18 cellular contexts compared by ENCODE assay signal in the genomic region with DNA sequence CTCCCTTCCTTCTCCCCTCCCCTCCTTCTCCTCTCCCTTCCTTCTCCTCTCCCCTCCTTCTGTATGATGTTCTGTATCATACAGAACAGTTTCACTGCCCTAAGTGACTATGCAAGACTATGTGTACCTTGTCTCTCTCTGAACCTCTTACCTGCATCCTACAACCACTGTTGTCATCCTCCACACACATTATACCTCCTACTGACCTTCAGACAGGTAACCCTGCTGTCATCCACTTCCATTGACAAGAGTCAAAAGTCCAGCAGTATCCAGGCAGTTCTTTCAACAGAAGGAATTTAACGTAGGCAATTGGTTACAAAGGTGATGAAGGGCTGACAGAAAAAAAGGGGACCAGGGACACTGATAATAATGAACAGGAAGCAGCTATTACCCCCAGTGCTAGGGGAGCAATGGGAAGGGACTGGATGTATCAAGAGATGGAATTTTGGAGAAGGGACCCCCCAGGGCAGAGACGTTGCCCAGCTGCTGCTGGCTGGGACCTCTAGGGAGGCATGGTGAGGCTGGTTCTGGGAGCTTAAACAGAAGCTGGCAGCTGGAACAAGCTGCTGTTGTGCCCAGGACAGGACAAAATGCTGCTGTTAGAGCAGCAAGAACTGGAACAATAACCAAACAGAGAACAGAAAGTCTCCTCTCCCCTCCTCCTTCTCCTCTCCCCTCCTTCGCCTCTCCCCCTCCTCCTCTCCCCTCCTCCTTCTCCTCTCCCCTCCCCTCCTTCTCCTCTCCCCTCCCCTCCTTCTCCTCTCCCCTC.
A peak's percentile ranks its signal among the peaks of the same experiment; 100 is the strongest.
DNase-seq lines count a peak whose midpoint lies in the region; ATAC-seq, FAIRE-seq and TF ChIP-seq lines count a peak whose summit lies in the region.
"Had no signal": no experiment of that assay in that cellular context is flagged by ENCODE, and none has a peak within 500 bp of the region (broad histone marks: within the 10 kb centered on the region; RNA-seq: fewer than 3 reads in every experiment).

No MANE protein-coding gene starts in this region.

- no peaks in the 10 kb centered on the region for H3K9me2 ChIP-seq in GM23338 (ENCODE audit: insufficient read depth)
- H3K9me2 ChIP-seq: SK-N-SH had no signal

- in situ Hi-C loops in SK-MEL-5 (cut with HindIII; ENCODE audit: low pct_unique_long_range_greater_than_20kb, low sequenced_read_pairs): no loop called here

- H3K36me3 ChIP-seq in GM23338 (ENCODE audit: insufficient read depth): no peaks in the 10 kb centered on the region
- H3K36me3 ChIP-seq in small intestine (ENCODE audit: control insufficient read depth in 2 of 2, insufficient read depth in 2 of 2, low read length in 2 of 2): no peaks in the 10 kb centered on the region

- H3K36me3 Mint-ChIP-seq in GM23338 (ENCODE audit: low read depth): peaks cover 5% of the 10 kb centered on the region
- H3K36me3 Mint-ChIP-seq in WTC11: peaks cover 4% of the 10 kb centered on the region; the same call in 1 of the 2 replicates
- H3K36me3 Mint-ChIP-seq: CD4-positive, CD25-positive, alpha-beta regulatory T cell had no signal

- H2AFZ ChIP-seq in GM23338: no peak overlapping the region

- FAIRE-seq in small intestine (lab: Jason Lieb, UNC): no peak

- CTCF ChIA-PET in WTC11 (lab: Charles Lee): interaction anchor here (0.7 kb wide), 1 partner anchor 45 kb away, joined by 3 read pairs; no protein-coding TSS in a partner anchor

- no peak overlapping the region for H3K27ac ChIP-seq in GM23338 (ENCODE audit: low read depth)
- no peak overlapping the region for H3K27ac ChIP-seq in small intestine (ENCODE audit: low read depth in 1 of 2, low read length in 1 of 2)

- POLR2A ChIA-PET in WTC11 (lab: Charles Lee): no interaction called here

- 56 to 91% (median 63%) methylated on average over 2 to 3 of the region's 3 CpGs for WGBS in small intestine, 3 donors

- H4K20me1 ChIP-seq in GM23338 (replicated peaks; ENCODE audit: insufficient read depth): no peaks in the 10 kb centered on the region

- no peaks in the 10 kb centered on the region for H3K79me2 ChIP-seq in GM23338 (replicated peaks; ENCODE audit: insufficient read depth)

- H3F3A ChIP-seq in GM23338 (replicated peaks; ENCODE audit: low read depth): no peaks in the 10 kb centered on the region

- H3K27me3 Mint-ChIP-seq in GM23338 (ENCODE audit: insufficient read depth, low read depth, poor library complexity) (peaks cover 13% of the 10 kb centered on the region), WTC11 (ENCODE audit: low read depth) (peaks cover 9% of the 10 kb centered on the region)

- H3K4me3 ChIP-seq in GM23338 (no peak overlapping the region), small intestine (ENCODE audit: low read depth in 1 of 2, low read length in 2 of 2) (no peak overlapping the region)

- no peaks in the 10 kb centered on the region for H3K4me1 ChIP-seq in GM23338 (ENCODE audit: insufficient read depth)
- H3K4me1 ChIP-seq in small intestine (ENCODE audit: control insufficient read depth in 2 of 2, insufficient read depth in 1 of 2, low read depth in 1 of 2, low read length in 1 of 2): no peaks in the 10 kb centered on the region

- no peak overlapping the region for H3K4me2 ChIP-seq in GM23338
- H3K4me2 ChIP-seq: SK-N-SH had no signal

- peaks cover 9% of the 10 kb centered on the region for H3K4me1 Mint-ChIP-seq in GM23338
- peaks cover 11% of the 10 kb centered on the region for H3K4me1 Mint-ChIP-seq in WTC11

- DNase-seq in Ammon's horn (ENCODE audit: low spot score): peak; percentile 68
- DNase-seq in GM23338 (ENCODE audit: low spot score): no peak
- DNase-seq in SK-MEL-5 (ENCODE audit: low read depth, low spot score): peak; percentile 29
- peak; percentile 18 for DNase-seq in occipital lobe (lab: John Stamatoyannopoulos, UW)
- no peak for DNase-seq in small intestine
- DNase-seq in WTC11 (ENCODE audit: low spot score): no peak
- DNase-seq: CD4-positive, CD25-positive, alpha-beta regulatory T cell; GF-D8; H9; Karpas-422; NCI-H1105 treated with DMSO at 0.1 percent for 48 hours; NCI-H187; NCI-H2171; NCI-H446 treated with DMSO at 0.1 percent for 48 hours; NCI-H774; SK-N-SH had no signal

- no peak overlapping the region for H3K27ac Mint-ChIP-seq in GM23338
- no peak overlapping the region for H3K27ac Mint-ChIP-seq in WTC11
- H3K27ac Mint-ChIP-seq: H9 had no signal

- H3K9me3 ChIP-seq in small intestine (ENCODE audit: control insufficient read depth, low read depth): peaks cover 2% of the 10 kb centered on the region
- H3K9me3 ChIP-seq: SK-N-SH had no signal

- H3K9me3 Mint-ChIP-seq in GM23338 (peaks cover 6% of the 10 kb centered on the region), WTC11 (peaks cover 12% of the 10 kb centered on the region)

- H3K4me3 Mint-ChIP-seq in GM23338 (peak overlapping the region; percentile 2; the same call in 1 of the 3 replicates), WTC11 (no peak overlapping the region)
- H3K4me3 Mint-ChIP-seq: CD4-positive, CD25-positive, alpha-beta regulatory T cell; H9 had no signal

- no peak for TF ChIP-seq CTCF in GM23338 (conservative IDR thresholded peaks at IDR 0.05; ENCODE audit: low read depth in 2 of 2)
- no peak for TF ChIP-seq CTCF in WTC11 (IDR thresholded peaks at IDR 0.05)

- H3K27me3 ChIP-seq in GM23338 (ENCODE audit: insufficient read depth) (no peaks in the 10 kb centered on the region), small intestine (ENCODE audit: control insufficient read depth in 2 of 2, insufficient read depth in 2 of 2, low read length in 2 of 2) (no peaks in the 10 kb centered on the region)

- no peak for ATAC-seq in GM23338
- no peak for ATAC-seq in HG02981 (IDR thresholded peaks at IDR 0.05; ENCODE audit: unreplicated experiment)
- ATAC-seq in GM18870 (IDR thresholded peaks at IDR 0.05; ENCODE audit: unreplicated experiment): no peak
- ATAC-seq in WTC11: no peak

TF ChIP-seq in GM23338, 12 proteins besides CTCF, POLR2A, EP300 and RAD21 (continues in another document):
- TF ChIP-seq NANOG (IDR thresholded peaks at IDR 0.05; ENCODE audit: borderline replicate concordance) (no peak), POLR2AphosphoS5 (IDR thresholded peaks at IDR 0.05; ENCODE audit: low read depth) (no peak), EZH2phosphoT487 (IDR thresholded peaks at IDR 0.05; ENCODE audit: unreplicated experiment) (no peak), JUNB (IDR thresholded peaks at IDR 0.05; ENCODE audit: unreplicated experiment) (no peak), CREB1 (CRISPR knock-in tag; IDR thresholded peaks at IDR 0.05; ENCODE audit: low read depth) (no peak), STAT1 (IDR thresholded peaks at IDR 0.05; ENCODE audit: unreplicated experiment) (no peak), ZNF114 (CRISPR knock-in tag; IDR thresholded peaks at IDR 0.05) (no peak), ZNF331 (CRISPR knock-in tag; IDR thresholded peaks at IDR 0.05; ENCODE audit: low read depth) (no peak)

TF ChIP-seq in WTC11, 78 proteins besides CTCF, POLR2A, EP300 and RAD21 (continues in another document):
- TF ChIP-seq MYBL2 (CRISPR knock-in tag; IDR thresholded peaks at IDR 0.05): no peak
- no peak for TF ChIP-seq ZNF671 (CRISPR knock-in tag; IDR thresholded peaks at IDR 0.05)
- TF ChIP-seq, protein P1, sequence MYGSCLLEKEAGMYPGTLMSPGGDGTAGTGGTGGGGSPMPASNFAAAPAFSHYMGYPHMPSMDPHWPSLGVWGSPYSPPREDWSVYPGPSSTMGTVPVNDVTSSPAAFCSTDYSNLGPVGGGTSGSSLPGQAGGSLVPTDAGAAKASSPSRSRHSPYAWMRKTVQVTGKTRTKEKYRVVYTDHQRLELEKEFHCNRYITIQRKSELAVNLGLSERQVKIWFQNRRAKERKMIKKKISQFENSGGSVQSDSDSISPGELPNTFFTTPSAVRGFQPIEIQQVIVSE (CRISPR knock-in tag; IDR thresholded peaks at IDR 0.05; ENCODE audit: borderline replicate concordance): no peak
- TF ChIP-seq CBFB (CRISPR knock-in tag; IDR thresholded peaks at IDR 0.05; ENCODE audit: low read depth): no peak
- TF ChIP-seq, protein P2, sequence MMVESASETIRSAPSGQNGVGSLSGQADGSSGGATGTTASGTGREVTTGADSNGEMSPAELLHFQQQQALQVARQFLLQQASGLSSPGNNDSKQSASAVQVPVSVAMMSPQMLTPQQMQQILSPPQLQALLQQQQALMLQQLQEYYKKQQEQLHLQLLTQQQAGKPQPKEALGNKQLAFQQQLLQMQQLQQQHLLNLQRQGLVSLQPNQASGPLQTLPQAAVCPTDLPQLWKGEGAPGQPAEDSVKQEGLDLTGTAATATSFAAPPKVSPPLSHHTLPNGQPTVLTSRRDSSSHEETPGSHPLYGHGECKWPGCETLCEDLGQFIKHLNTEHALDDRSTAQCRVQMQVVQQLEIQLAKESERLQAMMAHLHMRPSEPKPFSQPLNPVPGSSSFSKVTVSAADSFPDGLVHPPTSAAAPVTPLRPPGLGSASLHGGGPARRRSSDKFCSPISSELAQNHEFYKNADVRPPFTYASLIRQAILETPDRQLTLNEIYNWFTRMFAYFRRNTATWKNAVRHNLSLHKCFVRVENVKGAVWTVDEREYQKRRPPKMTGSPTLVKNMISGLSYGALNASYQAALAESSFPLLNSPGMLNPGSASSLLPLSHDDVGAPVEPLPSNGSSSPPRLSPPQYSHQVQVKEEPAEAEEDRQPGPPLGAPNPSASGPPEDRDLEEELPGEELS (CRISPR knock-in tag; IDR thresholded peaks at IDR 0.05): no peak
- no peak for TF ChIP-seq CREB1 (CRISPR knock-in tag; IDR thresholded peaks at IDR 0.05)
- TF ChIP-seq RELA (CRISPR knock-in tag; IDR thresholded peaks at IDR 0.05; ENCODE audit: borderline replicate concordance): no peak
- no peak for TF ChIP-seq FOXK1 (CRISPR knock-in tag; IDR thresholded peaks at IDR 0.05)
- no peak for TF ChIP-seq STAT6 (CRISPR knock-in tag; conservative IDR thresholded peaks at IDR 0.05; ENCODE audit: low read depth)

Comparison
In these comparisons a context has a peak if more than half of its experiments do, and no peak if none do; other contexts are left out.
1. DNase-seq: peak in Ammon's horn (single experiment), SK-MEL-5 (single experiment) and occipital lobe (single experiment); none in GM23338 (single experiment), small intestine (single experiment) and WTC11 (single experiment).